16 cellular contexts compared by ENCODE assay signal in genomic region chr3:111728566-111728935, GRCh38.
"Had no signal": no experiment of that assay in that cellular context is flagged by ENCODE, and none has a peak within 500 bp of the region (broad histone marks: within the 10 kb centered on the region; RNA-seq: fewer than 3 reads in every experiment).

No MANE protein-coding gene starts in this region.

- H3K4me3 ChIP-seq: esophagus muscularis mucosa, right atrium auricular region, suprapubic skin, thyroid gland had no signal

- H3K27ac Mint-ChIP-seq: dendritic cell treated with granulocyte-macrophage colony-stimulating factor and Interleukin-4, amounts not matched to agents 40 ng/mL and 50 ng/mL, for 4 days; naive thymus-derived CD4-positive, alpha-beta T cell had no signal

- H3K9me3 Mint-ChIP-seq: dendritic cell treated with granulocyte-macrophage colony-stimulating factor and Interleukin-4, amounts not matched to agents 40 ng/mL and 50 ng/mL, for 4 days; effector memory CD8-positive, alpha-beta T cell had no signal

- ATAC-seq: effector memory CD8-positive, alpha-beta T cell; naive thymus-derived CD4-positive, alpha-beta T cell had no signal

- H3K36me3 ChIP-seq: esophagus muscularis mucosa, neutrophil, right atrium auricular region, suprapubic skin, thyroid gland had no signal

- H3K36me3 Mint-ChIP-seq: type B pancreatic cell had no signal

- H3K4me3 Mint-ChIP-seq: dendritic cell treated with granulocyte-macrophage colony-stimulating factor and Interleukin-4, amounts not matched to agents 40 ng/mL and 50 ng/mL, for 4 days; effector memory CD8-positive, alpha-beta T cell; naive thymus-derived CD4-positive, alpha-beta T cell had no signal

- H3K27me3 ChIP-seq: esophagus muscularis mucosa, neutrophil, right atrium auricular region, suprapubic skin, thyroid gland had no signal

- H3K27ac ChIP-seq: neutrophil, right atrium auricular region, suprapubic skin had no signal

- DNase-seq: effector memory CD8-positive, alpha-beta T cell; kidney; mammary epithelial cell; naive thymus-derived CD4-positive, alpha-beta T cell; posterior cingulate gyrus; stimulated activated CD4-positive, alpha-beta T cell treated with anti-CD3 and anti-CD28 coated beads, Interleukin-2, amount 100 ng/mL, for 48 hours; stimulated activated naive CD4-positive, alpha-beta T cell treated with Interleukin-2 at 50 U/mL for 16 hours; thyroid gland had no signal

- FAIRE-seq: colon, kidney, small intestine had no signal

- H3K27me3 Mint-ChIP-seq: dendritic cell treated with granulocyte-macrophage colony-stimulating factor and Interleukin-4, amounts not matched to agents 40 ng/mL and 50 ng/mL, for 4 days; effector memory CD8-positive, alpha-beta T cell; naive thymus-derived CD4-positive, alpha-beta T cell; type B pancreatic cell had no signal

- H3K9me3 ChIP-seq: esophagus muscularis mucosa, neutrophil, right atrium auricular region, suprapubic skin, thyroid gland had no signal
